23 cellular contexts compared by ENCODE assay signal in the genomic region with DNA sequence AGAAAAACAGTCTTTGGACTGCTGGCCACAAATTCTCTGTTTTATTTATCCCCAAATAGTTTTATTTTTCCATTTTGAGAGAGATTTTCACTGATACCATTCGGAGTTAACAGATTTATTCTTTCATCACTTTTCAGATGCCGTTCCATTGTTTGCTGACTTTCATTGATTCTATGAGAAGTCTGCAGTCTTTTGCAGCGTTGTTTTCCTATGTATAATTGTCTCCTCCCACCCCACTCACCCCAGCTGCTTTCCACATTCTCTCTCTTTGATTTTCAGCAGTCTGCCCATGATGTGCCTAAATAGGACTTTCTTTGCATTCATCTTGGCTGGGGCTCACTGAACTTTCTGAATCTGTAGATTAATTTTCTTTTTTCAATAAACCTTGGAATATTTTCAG.
A peak's percentile ranks its signal among the peaks of the same experiment; 100 is the strongest.
DNase-seq lines count a peak whose midpoint lies in the region; ATAC-seq, FAIRE-seq and TF ChIP-seq lines count a peak whose summit lies in the region.
"Had no signal": no experiment of that assay in that cellular context is flagged by ENCODE, and none has a peak within 500 bp of the region (broad histone marks: within the 10 kb centered on the region; RNA-seq: fewer than 3 reads in every experiment).

No MANE protein-coding gene starts in this region.

- H4K20me1 ChIP-seq in GM23248 (ENCODE audit: insufficient read depth) (no peaks in the 10 kb centered on the region), OCI-LY7 (ENCODE audit: insufficient read depth, low read length) (no peaks in the 10 kb centered on the region)
- H4K20me1 ChIP-seq: BLaER1 had no signal

- no peak overlapping the region for H3K4me2 ChIP-seq in A549
- no peak overlapping the region for H3K4me2 ChIP-seq in GM23248 (ENCODE audit: unreplicated experiment)
- H3K4me2 ChIP-seq in OCI-LY7 (ENCODE audit: low read length), result no peak overlapping the region
- H3K4me2 ChIP-seq: BLaER1, KMS-11 had no signal

- peaks cover 15% of the 10 kb centered on the region for H3K9me3 Mint-ChIP-seq in endothelial cell (ENCODE audit: unreplicated experiment)

- H3K4me3 ChIP-seq in A549, result no peak overlapping the region
- no peak overlapping the region for H3K4me3 ChIP-seq in GM23248
- H3K4me3 ChIP-seq in OCI-LY7 (ENCODE audit: low read depth, low read length, poor library complexity, severe bottlenecking), result no peak overlapping the region
- H3K4me3 ChIP-seq: BLaER1 had no signal

- H3K36me3 Mint-ChIP-seq in endothelial cell (ENCODE audit: low read depth, unreplicated experiment), result peaks cover 22% of the 10 kb centered on the region

- H3K4me3 Mint-ChIP-seq in endothelial cell (ENCODE audit: unreplicated experiment), result peak overlapping the region; percentile 47
- H3K4me3 Mint-ChIP-seq: CD4-positive, alpha-beta memory T cell had no signal

- no peak for TF ChIP-seq EP300 in A549 (IDR thresholded peaks at IDR 0.05)

- in situ Hi-C loops in GM23248 (cut with MboI), result no loop called here

- H3K27ac Mint-ChIP-seq in endothelial cell (ENCODE audit: unreplicated experiment), result no peak overlapping the region

- CTCF ChIA-PET in A549 (lab: Yijun Ruan, JAX) (interaction anchor here (1.9 to 2.3 kb wide), 2 partner anchors 14 to 98 kb away, joined by 5 to 8 read pairs; no protein-coding TSS in a partner anchor), OCI-LY7 (lab: Charles Lee; ENCODE audit: unreplicated experiment) (no interaction called here)

- TF ChIP-seq CTCF in A549 (IDR thresholded peaks at IDR 0.05) (no peak), OCI-LY7 (conservative IDR thresholded peaks at IDR 0.05; ENCODE audit: low read length) (no peak), endothelial cell (IDR thresholded peaks at IDR 0.05; ENCODE audit: unreplicated experiment) (no peak)

- no peak for TF ChIP-seq POLR2A in A549 (IDR thresholded peaks at IDR 0.05; ENCODE audit: low read length)

- no peaks in the 10 kb centered on the region for H3K4me1 Mint-ChIP-seq in endothelial cell (ENCODE audit: unreplicated experiment)
- H3K4me1 Mint-ChIP-seq: CD4-positive, alpha-beta memory T cell had no signal

- DNase-seq in A549 (ENCODE audit: low read depth in 1 of 2, low spot score in 1 of 2) (peak in 1 of 2 experiments; percentile 44), GM23248 (peak; percentile 30), OCI-LY7 (ENCODE audit: low spot score) (peak; percentile 13), endothelial cell (ENCODE audit: low spot score) (no peak), NCI-H446 (lab: John Stamatoyannopoulos, UW) (no peak), activated gamma-delta T cell treated with Interleukin-2 at 50 U/mL for 16 hours (no peak)
- no peak for DNase-seq in stimulated activated naive CD4-positive, alpha-beta T cell (lab: John Stamatoyannopoulos, UW)
- DNase-seq: ACHN; Caco-2; CD4-positive, alpha-beta memory T cell; DMS 273 treated with DMSO at 0.1 percent for 48 hours; DND-41; MV-4-11; NCI-H1105 treated with DMSO at 0.1 percent for 48 hours; NCI-H2029 treated with DMSO at 0.1 percent for 48 hours; NCI-H510A; NCI-H774; NK-92 treated with Interleukin-12 subunit alpha and Interleukin-12 subunit beta, amount 100 ng/mL, for 24 hours; T-helper 1 cell had no signal

- H3F3A ChIP-seq in GM23248 (ENCODE audit: insufficient read depth), result peaks cover 18% of the 10 kb centered on the region

- no peak for FAIRE-seq in A549 (lab: Jason Lieb, UNC)

- H3K27ac ChIP-seq in A549, result no peak overlapping the region
- H3K27ac ChIP-seq in GM23248, result no peak overlapping the region
- no peak overlapping the region for H3K27ac ChIP-seq in OCI-LY7 (ENCODE audit: low read depth, low read length, poor library complexity, severe bottlenecking)
- H3K27ac ChIP-seq: BLaER1, HL-60, KMS-11 had no signal

- no peaks in the 10 kb centered on the region for H3K36me3 ChIP-seq in GM23248 (ENCODE audit: low read depth)
- no peaks in the 10 kb centered on the region for H3K36me3 ChIP-seq in OCI-LY7 (ENCODE audit: insufficient read depth, low read length)
- H3K36me3 ChIP-seq: BLaER1 had no signal

- no peaks in the 10 kb centered on the region for H3K9me2 ChIP-seq in GM23248 (ENCODE audit: insufficient read depth)
- H3K9me2 ChIP-seq in OCI-LY7 (ENCODE audit: insufficient read depth, low read length), result no peaks in the 10 kb centered on the region

- no peak overlapping the region for H2AFZ ChIP-seq in GM23248
- no peak overlapping the region for H2AFZ ChIP-seq in OCI-LY7 (ENCODE audit: low read length)

- WGBS in A549 (ENCODE audit: missing lambda C conversion rate), result 25% methylated on average over 3 of the region's 3 CpGs
- WGBS in GM23248 (ENCODE audit: low coverage in 1 of 2, low lambda C conversion rate in 2 of 2, missing lambda C conversion rate in 2 of 2), 2 experiments, result 67 to 72% methylated on average over 3 of the region's 3 CpGs

- no peak for TF ChIP-seq RAD21 in A549 (conservative IDR thresholded peaks at IDR 0.05 in 1 of 2, IDR thresholded peaks at IDR 0.05 in 1 of 2)

- intact Hi-C loops in OCI-LY7 (cut with micrococcal nuclease; ENCODE audit: unreplicated experiment), result no loop called here

- H3K9me3 ChIP-seq in A549, result peaks cover 80% of the 10 kb centered on the region
- H3K9me3 ChIP-seq in GM23248 (ENCODE audit: low read depth), result no peaks in the 10 kb centered on the region
- H3K9me3 ChIP-seq in OCI-LY7 (ENCODE audit: low read length), result peaks cover 19% of the 10 kb centered on the region

- no peaks in the 10 kb centered on the region for H3K27me3 ChIP-seq in GM23248 (replicated peaks; ENCODE audit: insufficient read depth)
- H3K27me3 ChIP-seq: BLaER1 had no signal

- BruUV-seq in OCI-LY7 (replicated peaks; lab: Mats Ljungman, UMichigan), result no TSS peak

- no peak for ATAC-seq in A549
- ATAC-seq: Panc1 had no signal

- POLR2A ChIA-PET in A549 (lab: Yijun Ruan, JAX), result interaction anchor here (1.0 kb wide), 1 partner anchor 17 kb away, joined by 11 read pairs; no protein-coding TSS in a partner anchor
- POLR2A ChIA-PET in OCI-LY7 (lab: Charles Lee), result no interaction called here

- H3K9ac ChIP-seq in GM23248, result no peak overlapping the region
- H3K9ac ChIP-seq: BLaER1, KMS-11 had no signal

- H3K27me3 Mint-ChIP-seq in endothelial cell (ENCODE audit: unreplicated experiment), result peaks cover 2% of the 10 kb centered on the region
- H3K27me3 Mint-ChIP-seq: CD4-positive, alpha-beta memory T cell had no signal

- H3K4me1 ChIP-seq in A549 (no peaks in the 10 kb centered on the region), GM23248 (ENCODE audit: insufficient read depth) (peaks cover 6% of the 10 kb centered on the region; the same call in 1 of the 2 replicates), OCI-LY7 (ENCODE audit: insufficient read depth, low read length, poor library complexity, severe bottlenecking) (no peaks in the 10 kb centered on the region)
- H3K4me1 ChIP-seq: Caco-2 had no signal

- H3K79me2 ChIP-seq in GM23248 (ENCODE audit: insufficient read depth) (no peaks in the 10 kb centered on the region), OCI-LY7 (ENCODE audit: insufficient read depth, low read depth, low read length) (no peaks in the 10 kb centered on the region)

TF ChIP-seq in A549, 52 proteins besides CTCF, POLR2A, EP300 and RAD21:
- TF ChIP-seq KDM1A (IDR thresholded peaks at IDR 0.05; ENCODE audit: low read depth) (0 out of 2 replicates have a peak, but pooled peaks have one; percentile 49), FOSL2 (IDR thresholded peaks at IDR 0.05) (no peak), FOSL2 (CRISPR knock-in tag; IDR thresholded peaks at IDR 0.05) (no peak)

Comparison
In these comparisons a context has a peak if more than half of its experiments do, and no peak if none do; other contexts are left out.
1. DNase-seq: peak in GM23248 (single experiment) and OCI-LY7 (single experiment); none in endothelial cell (single experiment), NCI-H446 (0 of 2), stimulated activated naive CD4-positive, alpha-beta T cell (0 of 6) and activated gamma-delta T cell treated with Interleukin-2 at 50 U/mL for 16 hours (single experiment).